1 cellular context compared by ENCODE assay signal in genomic region chr17:73187203-73187769, GRCh38.
TF ChIP-seq lines count a peak whose summit lies in the region.

No MANE protein-coding gene starts in this region.

TF ChIP-seq in HepG2, 621 proteins besides CTCF, POLR2A, EP300 and RAD21 (continued from another document and continues in another):
- TF ChIP-seq NR2F6 (IDR thresholded peaks at IDR 0.05) (peak; percentile 99), NR2F6 (CRISPR knock-in tag; IDR thresholded peaks at IDR 0.05) (peak; percentile 94), CREM (IDR thresholded peaks at IDR 0.05) (peak; percentile 93), CREM (CRISPR knock-in tag; IDR thresholded peaks at IDR 0.05) (no peak), ZNF407 (CRISPR knock-in tag; IDR thresholded peaks at IDR 0.05; ENCODE audit: not compliant biosample characterization) (no peak), FOXA3 (CRISPR knock-in tag; IDR thresholded peaks at IDR 0.05) (peak; percentile 97), FLYWCH1 (CRISPR knock-in tag; IDR thresholded peaks at IDR 0.05) (peak; percentile 41; the same call in 1 of the 2 replicates), FUBP1 (CRISPR knock-in tag; IDR thresholded peaks at IDR 0.05; ENCODE audit: borderline replicate concordance) (peak; percentile 91; the same call in 1 of the 2 replicates), MYNN (CRISPR knock-in tag; IDR thresholded peaks at IDR 0.05; ENCODE audit: low read depth) (0 out of 2 replicates have a peak, but pooled peaks have one; percentile 20), RXRA (CRISPR knock-in tag; IDR thresholded peaks at IDR 0.05) (peak; percentile 83; the same call in 1 of the 2 replicates), HMGXB3 (CRISPR knock-in tag; IDR thresholded peaks at IDR 0.05; ENCODE audit: borderline replicate concordance) (peak; percentile 42; the same call in 1 of the 2 replicates), POLR2G (IDR thresholded peaks at IDR 0.05; ENCODE audit: low read depth, low read length) (no peak), POLR2AphosphoS2 (IDR thresholded peaks at IDR 0.05; ENCODE audit: low read depth, low read length) (no peak), STAT5B (CRISPR knock-in tag; IDR thresholded peaks at IDR 0.05) (no peak; the same call in 1 of the 2 replicates), FOXM1 (CRISPR knock-in tag; IDR thresholded peaks at IDR 0.05) (no peak), ZNF207 (IDR thresholded peaks at IDR 0.05; ENCODE audit: borderline replicate concordance) (no peak), RXRB (CRISPR knock-in tag; IDR thresholded peaks at IDR 0.05; ENCODE audit: borderline replicate concordance) (peak; percentile 89), ZNF770 (CRISPR knock-in tag; IDR thresholded peaks at IDR 0.05) (peak; percentile 66), ZNF569 (CRISPR knock-in tag; IDR thresholded peaks at IDR 0.05; ENCODE audit: borderline replicate concordance) (no peak), PHF21A (CRISPR knock-in tag; IDR thresholded peaks at IDR 0.05) (peak; percentile 93), ZNF775 (CRISPR knock-in tag; IDR thresholded peaks at IDR 0.05; ENCODE audit: borderline replicate concordance) (no peak), NFRKB (IDR thresholded peaks at IDR 0.05) (no peak), U2AF1 (optimal IDR thresholded peaks at IDR 0.05; ENCODE audit: low read depth, low read length) (no peak), TFDP2 (CRISPR knock-in tag; IDR thresholded peaks at IDR 0.05) (no peak), ZNF543 (CRISPR knock-in tag; IDR thresholded peaks at IDR 0.05) (0 out of 2 replicates have a peak, but pooled peaks have one; percentile 67), ARNT (IDR thresholded peaks at IDR 0.05) (no peak), ZNF441 (CRISPR knock-in tag; IDR thresholded peaks at IDR 0.05; ENCODE audit: borderline replicate concordance) (no peak), MTA1 (CRISPR knock-in tag; IDR thresholded peaks at IDR 0.05; ENCODE audit: borderline replicate concordance) (peak; percentile 61; the same call in 1 of the 2 replicates)
- TF ChIP-seq, protein P1, sequence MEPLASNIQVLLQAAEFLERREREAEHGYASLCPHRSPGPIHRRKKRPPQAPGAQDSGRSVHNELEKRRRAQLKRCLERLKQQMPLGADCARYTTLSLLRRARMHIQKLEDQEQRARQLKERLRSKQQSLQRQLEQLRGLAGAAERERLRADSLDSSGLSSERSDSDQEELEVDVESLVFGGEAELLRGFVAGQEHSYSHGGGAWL (CRISPR knock-in tag; IDR thresholded peaks at IDR 0.05): no peak
- TF ChIP-seq, protein P2, sequence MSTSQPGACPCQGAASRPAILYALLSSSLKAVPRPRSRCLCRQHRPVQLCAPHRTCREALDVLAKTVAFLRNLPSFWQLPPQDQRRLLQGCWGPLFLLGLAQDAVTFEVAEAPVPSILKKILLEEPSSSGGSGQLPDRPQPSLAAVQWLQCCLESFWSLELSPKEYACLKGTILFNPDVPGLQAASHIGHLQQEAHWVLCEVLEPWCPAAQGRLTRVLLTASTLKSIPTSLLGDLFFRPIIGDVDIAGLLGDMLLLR (CRISPR knock-in tag; IDR thresholded peaks at IDR 0.05): no peak
- TF ChIP-seq, protein P3, sequence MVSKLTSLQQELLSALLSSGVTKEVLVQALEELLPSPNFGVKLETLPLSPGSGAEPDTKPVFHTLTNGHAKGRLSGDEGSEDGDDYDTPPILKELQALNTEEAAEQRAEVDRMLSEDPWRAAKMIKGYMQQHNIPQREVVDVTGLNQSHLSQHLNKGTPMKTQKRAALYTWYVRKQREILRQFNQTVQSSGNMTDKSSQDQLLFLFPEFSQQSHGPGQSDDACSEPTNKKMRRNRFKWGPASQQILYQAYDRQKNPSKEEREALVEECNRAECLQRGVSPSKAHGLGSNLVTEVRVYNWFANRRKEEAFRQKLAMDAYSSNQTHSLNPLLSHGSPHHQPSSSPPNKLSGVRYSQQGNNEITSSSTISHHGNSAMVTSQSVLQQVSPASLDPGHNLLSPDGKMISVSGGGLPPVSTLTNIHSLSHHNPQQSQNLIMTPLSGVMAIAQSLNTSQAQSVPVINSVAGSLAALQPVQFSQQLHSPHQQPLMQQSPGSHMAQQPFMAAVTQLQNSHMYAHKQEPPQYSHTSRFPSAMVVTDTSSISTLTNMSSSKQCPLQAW (CRISPR knock-in tag; IDR thresholded peaks at IDR 0.05): peak; percentile 41
- TF ChIP-seq, protein P4, sequence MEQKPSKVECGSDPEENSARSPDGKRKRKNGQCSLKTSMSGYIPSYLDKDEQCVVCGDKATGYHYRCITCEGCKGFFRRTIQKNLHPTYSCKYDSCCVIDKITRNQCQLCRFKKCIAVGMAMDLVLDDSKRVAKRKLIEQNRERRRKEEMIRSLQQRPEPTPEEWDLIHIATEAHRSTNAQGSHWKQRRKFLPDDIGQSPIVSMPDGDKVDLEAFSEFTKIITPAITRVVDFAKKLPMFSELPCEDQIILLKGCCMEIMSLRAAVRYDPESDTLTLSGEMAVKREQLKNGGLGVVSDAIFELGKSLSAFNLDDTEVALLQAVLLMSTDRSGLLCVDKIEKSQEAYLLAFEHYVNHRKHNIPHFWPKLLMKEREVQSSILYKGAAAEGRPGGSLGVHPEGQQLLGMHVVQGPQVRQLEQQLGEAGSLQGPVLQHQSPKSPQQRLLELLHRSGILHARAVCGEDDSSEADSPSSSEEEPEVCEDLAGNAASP (CRISPR knock-in tag; IDR thresholded peaks at IDR 0.05; ENCODE audit: borderline replicate concordance): peak; percentile 89
- TF ChIP-seq, protein P5, sequence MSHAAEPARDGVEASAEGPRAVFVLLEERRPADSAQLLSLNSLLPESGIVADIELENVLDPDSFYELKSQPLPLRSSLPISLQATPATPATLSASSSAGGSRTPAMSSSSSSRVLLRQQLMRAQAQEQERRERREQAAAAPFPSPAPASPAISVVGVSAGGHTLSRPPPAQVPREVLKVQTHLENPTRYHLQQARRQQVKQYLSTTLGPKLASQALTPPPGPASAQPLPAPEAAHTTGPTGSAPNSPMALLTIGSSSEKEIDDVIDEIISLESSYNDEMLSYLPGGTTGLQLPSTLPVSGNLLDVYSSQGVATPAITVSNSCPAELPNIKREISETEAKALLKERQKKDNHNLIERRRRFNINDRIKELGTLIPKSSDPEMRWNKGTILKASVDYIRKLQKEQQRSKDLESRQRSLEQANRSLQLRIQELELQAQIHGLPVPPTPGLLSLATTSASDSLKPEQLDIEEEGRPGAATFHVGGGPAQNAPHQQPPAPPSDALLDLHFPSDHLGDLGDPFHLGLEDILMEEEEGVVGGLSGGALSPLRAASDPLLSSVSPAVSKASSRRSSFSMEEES (CRISPR knock-in tag; IDR thresholded peaks at IDR 0.05): peak; percentile 71
